In the genomic region with DNA sequence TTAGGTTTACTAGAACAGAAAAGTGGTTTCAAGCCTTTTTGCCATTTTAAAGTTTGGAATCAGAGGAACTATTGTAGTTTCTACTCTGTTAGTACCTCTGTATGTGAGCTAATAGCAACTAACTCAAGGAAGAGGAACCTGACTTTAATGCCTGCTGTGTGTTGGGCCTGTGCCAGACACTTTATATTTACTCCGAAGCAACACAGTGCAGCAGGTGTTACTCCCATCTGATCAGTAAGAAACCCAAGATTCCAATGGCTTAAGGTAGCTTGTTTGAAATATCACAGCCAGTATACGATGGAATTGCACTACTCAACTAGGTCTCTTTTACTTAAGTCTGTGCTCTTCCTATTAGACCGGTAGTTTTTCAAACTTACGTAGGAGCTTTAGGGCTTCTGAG, we compare ENCODE assay signal across 27 cellular contexts.
DNase-seq lines count a peak whose midpoint lies in the region.
"Had no signal": no experiment of that assay in that cellular context is flagged by ENCODE, and none has a peak within 500 bp of the region (broad histone marks: within the 10 kb centered on the region; RNA-seq: fewer than 3 reads in every experiment).

No MANE protein-coding gene starts in this region.

- H3K4me1 ChIP-seq in skeletal muscle tissue (ENCODE audit: control insufficient read depth in 3 of 3, insufficient read depth in 3 of 3, low read length in 3 of 3) = no peaks in the 10 kb centered on the region
- H3K4me1 ChIP-seq: foreskin keratinocyte, vagina had no signal

- no peaks in the 10 kb centered on the region for H3K9me3 ChIP-seq in skeletal muscle tissue (ENCODE audit: control insufficient read depth in 3 of 3, low read length in 3 of 3)
- H3K9me3 ChIP-seq: vagina had no signal

- H3K27ac ChIP-seq in skeletal muscle tissue (ENCODE audit: low read depth, low read length) = peak overlapping the region; percentile 36
- H3K27ac ChIP-seq: foreskin keratinocyte, hepatocyte, SK-N-MC, skin epidermis, vagina had no signal

- H3K4me3 ChIP-seq in skeletal muscle tissue (ENCODE audit: low read length in 3 of 3) = no peak overlapping the region
- H3K4me3 ChIP-seq: hepatocyte, SK-N-MC, skin epidermis, vagina had no signal

- no peak overlapping the region for H3K9ac ChIP-seq in skeletal muscle tissue (ENCODE audit: low read depth in 1 of 3, low read length in 3 of 3)

- peak; percentile 15 for DNase-seq in NCI-H510A treated with DMSO at 0.1 percent for 48 hours (lab: John Stamatoyannopoulos, UW)
- no peak for DNase-seq in NCI-H510A (lab: John Stamatoyannopoulos, UW)
- peak; percentile 4 for DNase-seq in NCI-H128 (lab: John Stamatoyannopoulos, UW; ENCODE audit: unreplicated experiment)
- peak; percentile 29 for DNase-seq in cerebellar cortex (ENCODE audit: low spot score)
- DNase-seq in activated CD8-positive, alpha-beta memory T cell treated with anti-CD3 and anti-CD28 coated beads for 24 hours = no peak
- no peak for DNase-seq in LoVo (ENCODE audit: low spot score)
- DNase-seq in DMS153 treated with DMSO at 0.1 percent for 48 hours (lab: John Stamatoyannopoulos, UW; ENCODE audit: unreplicated experiment) = no peak
- DNase-seq: activated CD4-positive, alpha-beta T cell treated with anti-CD3 and anti-CD28 coated beads for 48 hours; activated CD8-positive, alpha-beta memory T cell treated with anti-CD3 and anti-CD28 coated beads, Interleukin-2, amount 10 ng/mL, durations not matched to agents 7 days and 5 days; activated naive CD8-positive, alpha-beta T cell treated with anti-CD3 and anti-CD28 coated beads for 36 hours; C1 segment of cervical spinal cord; Calu3; cerebellar nuclear complex; effector CD4-positive, alpha-beta T cell; erythroblast; foreskin keratinocyte; H9; immature natural killer cell; left ventricle myocardium superior; NCI-H446; stimulated activated CD4-positive, alpha-beta T cell treated with anti-CD3 and anti-CD28 coated beads, Interleukin-2, amount 100 ng/mL, for 24 hours; T-helper 17 cell had no signal

- H3K27me3 ChIP-seq in skeletal muscle tissue (ENCODE audit: control insufficient read depth in 3 of 3, insufficient read depth in 3 of 3, low read length in 3 of 3) = no peaks in the 10 kb centered on the region
- H3K27me3 ChIP-seq: foreskin keratinocyte, hepatocyte, vagina had no signal

- H3K36me3 ChIP-seq in skeletal muscle tissue (ENCODE audit: control insufficient read depth in 3 of 3, insufficient read depth in 3 of 3, low read length in 3 of 3) = peaks cover 0 to 14% (median 4%) of the 10 kb centered on the region in 3 donors

Comparison
In these comparisons a context has a peak if more than half of its experiments do, and no peak if none do; other contexts are left out.
1. DNase-seq: peak in NCI-H510A treated with DMSO at 0.1 percent for 48 hours (single experiment), NCI-H128 (single experiment) and cerebellar cortex (single experiment); none in NCI-H510A (single experiment), activated CD8-positive, alpha-beta memory T cell treated with anti-CD3 and anti-CD28 coated beads for 24 hours (single experiment), LoVo (single experiment) and DMS153 treated with DMSO at 0.1 percent for 48 hours (single experiment).